Comparison of ENCODE assay signal across 2 cellular contexts in genomic region chr11:68295940-68296339, GRCh38.
TF ChIP-seq lines count a peak whose summit lies in the region.

No MANE protein-coding gene starts in this region.

TF ChIP-seq in HEK293, 187 proteins besides CTCF, POLR2A, EP300 and RAD21:
- TF ChIP-seq PRDM6 (tag by site-specific recombination; IDR thresholded peaks at IDR 0.05) (no peak), ZNF623 (tag by site-specific recombination; IDR thresholded peaks at IDR 0.05) (peak; percentile 55)

TF ChIP-seq in K562, 482 proteins besides CTCF, POLR2A, EP300 and RAD21:
- TF ChIP-seq SPI1 (IDR thresholded peaks at IDR 0.05; ENCODE audit: borderline replicate concordance, low read depth, low read length): 0 out of 2 replicates have a peak, but pooled peaks have one; percentile 1
- TF ChIP-seq PURB (CRISPR knock-in tag; IDR thresholded peaks at IDR 0.05; ENCODE audit: low read depth): no peak
- TF ChIP-seq CGGBP1 (CRISPR knock-in tag; IDR thresholded peaks at IDR 0.05): no peak
